In genomic region chr6:39391182-39391581, GRCh38 we compare ENCODE assay signal across 24 cellular contexts.
DNase-seq lines count a peak whose midpoint lies in the region; FAIRE-seq and TF ChIP-seq lines count a peak whose summit lies in the region.
"Had no signal": no experiment of that assay in that cellular context is flagged by ENCODE, and none has a peak within 500 bp of the region (broad histone marks: within the 10 kb centered on the region; RNA-seq: fewer than 3 reads in every experiment).

No MANE protein-coding gene starts in this region.

- no peaks in the 10 kb centered on the region for H3K36me3 Mint-ChIP-seq in activated CD4-positive, alpha-beta T cell treated with anti-CD3 and anti-CD28 coated beads, Interleukin-2, amount 10 ng/mL, durations not matched to agents 24 days and 14 days (ENCODE audit: low read depth)
- H3K36me3 Mint-ChIP-seq: CD14-positive monocyte; CD8-positive, alpha-beta memory T cell had no signal

- H2BK120ac ChIP-seq in H1 (replicated peaks; ENCODE audit: low read depth, low read length) = no peak overlapping the region

- no peaks in the 10 kb centered on the region for H3K9me3 Mint-ChIP-seq in activated CD4-positive, alpha-beta T cell treated with anti-CD3 and anti-CD28 coated beads, Interleukin-2, amount 10 ng/mL, durations not matched to agents 24 days and 14 days
- H3K9me3 Mint-ChIP-seq: CD4-positive, alpha-beta T cell; CD8-positive, alpha-beta memory T cell had no signal

- no peak overlapping the region for H2BK15ac ChIP-seq in H1 (ENCODE audit: low read length)

- no peaks in the 10 kb centered on the region for H3K4me1 ChIP-seq in H1 (replicated peaks in 1 of 4; ENCODE audit: control insufficient read depth in 3 of 4, insufficient read depth in 4 of 4, low read length in 3 of 4)
- H3K4me1 ChIP-seq: A549, BE2C had no signal

- H3K79me1 ChIP-seq in H1 (ENCODE audit: low read depth, low read length) = no peaks in the 10 kb centered on the region

- H3K14ac ChIP-seq in H1 (ENCODE audit: insufficient read length) = no peak overlapping the region

- H3K4me3 ChIP-seq in H1 (ENCODE audit: extremely low read depth in 1 of 4, insufficient read depth in 2 of 4, low read depth in 3 of 4, low read length in 4 of 4) = no peak overlapping the region
- H3K4me3 ChIP-seq: A549; BLaER1 treated with 17β-estradiol and CSF1 and Interleukin-3, amounts not matched to agents 10 nM and 100 nM had no signal

- H3K56ac ChIP-seq in H1 (replicated peaks; ENCODE audit: insufficient read length, low read depth, low read length) = no peak overlapping the region

- H4K20me1 ChIP-seq in H1 (replicated peaks in 1 of 2; ENCODE audit: control insufficient read depth in 1 of 2, insufficient read depth in 2 of 2, low read length in 2 of 2) = no peaks in the 10 kb centered on the region
- H4K20me1 ChIP-seq: BLaER1 treated with 17β-estradiol and CSF1 and Interleukin-3, amounts not matched to agents 10 nM and 100 nM had no signal

- H3K4me3 Mint-ChIP-seq in activated CD4-positive, alpha-beta T cell treated with anti-CD3 and anti-CD28 coated beads, Interleukin-2, amount 10 ng/mL, durations not matched to agents 24 days and 14 days = no peak overlapping the region
- H3K4me3 Mint-ChIP-seq: CD14-positive monocyte; CD4-positive, alpha-beta T cell; CD8-positive, alpha-beta memory T cell had no signal

- H3K27ac Mint-ChIP-seq in activated CD4-positive, alpha-beta T cell treated with anti-CD3 and anti-CD28 coated beads, Interleukin-2, amount 10 ng/mL, durations not matched to agents 24 days and 14 days = no peak overlapping the region
- H3K27ac Mint-ChIP-seq: CD14-positive monocyte; CD4-positive, alpha-beta T cell had no signal

- no peak overlapping the region for H3K27ac ChIP-seq in H1 (ENCODE audit: low read depth, low read length)
- H3K27ac ChIP-seq: A549; BLaER1 treated with 17β-estradiol and CSF1 and Interleukin-3, amounts not matched to agents 10 nM and 100 nM had no signal

- no peak overlapping the region for H3K4ac ChIP-seq in H1 (replicated peaks; ENCODE audit: insufficient read length, low read depth, low read length)

- no peaks in the 10 kb centered on the region for H3K9me3 ChIP-seq in H1 (ENCODE audit: insufficient read depth in 2 of 2, low read depth in 1 of 2, low read length in 1 of 2)
- H3K9me3 ChIP-seq: A549; BE2C; BLaER1 treated with 17β-estradiol and CSF1 and Interleukin-3, amounts not matched to agents 10 nM and 100 nM had no signal

- CTCF ChIA-PET in H1 (lab: Charles Lee; ENCODE audit: partially characterized antibody) = interaction anchor here (0.6 to 1.1 kb wide), 2 partner anchors 21 to 121 kb away, joined by 3 read pairs; no protein-coding TSS in a partner anchor

- H3K23me2 ChIP-seq in H1 (ENCODE audit: low read depth, low read length) = no peaks in the 10 kb centered on the region

- TF ChIP-seq CTCF in H1 (IDR thresholded peaks at IDR 0.05; ENCODE audit: control extremely low read depth in 1 of 3, insufficient read depth in 1 of 3, low read depth in 1 of 3, low read length in 3 of 3) = no peak
- TF ChIP-seq CTCF in GM10266 (IDR thresholded peaks at IDR 0.05; ENCODE audit: control insufficient read depth, insufficient read depth, low read depth, missing control alignments) = no peak

- H2BK5ac ChIP-seq in H1 (ENCODE audit: low read depth, low read length) = no peak overlapping the region

- no peak for TF ChIP-seq POLR2A in H1 (IDR thresholded peaks at IDR 0.05; ENCODE audit: control extremely low read depth in 1 of 2, low read depth in 2 of 2, low read length in 2 of 2)

- FAIRE-seq in H1 (lab: Jason Lieb, UNC) = no peak
- FAIRE-seq: A549, D721Med, GM12892 had no signal

- no peaks in the 10 kb centered on the region for H3K27me3 ChIP-seq in H1 (replicated peaks in 1 of 4; ENCODE audit: control insufficient read depth in 3 of 4, extremely low read depth in 1 of 4, insufficient read depth in 3 of 4, low read length in 3 of 4)
- H3K27me3 ChIP-seq: BE2C; BLaER1 treated with 17β-estradiol and CSF1 and Interleukin-3, amounts not matched to agents 10 nM and 100 nM had no signal

- no peaks in the 10 kb centered on the region for H3K36me3 ChIP-seq in H1 (ENCODE audit: control insufficient read depth in 2 of 4, insufficient read depth in 4 of 4, low read length in 3 of 4)
- H3K36me3 ChIP-seq: BE2C; BLaER1 treated with 17β-estradiol and CSF1 and Interleukin-3, amounts not matched to agents 10 nM and 100 nM had no signal

- intact Hi-C loops in activated CD4-positive, alpha-beta T cell treated with anti-CD3 and anti-CD28 coated beads, Interleukin-2, amount 10 ng/mL, durations not matched to agents 24 days and 14 days (cut with micrococcal nuclease) = no loop called here

- no peak overlapping the region for H3K23ac ChIP-seq in H1 (ENCODE audit: insufficient read length)

- no peak overlapping the region for H2BK12ac ChIP-seq in H1 (ENCODE audit: low read depth, low read length)

- H2BK20ac ChIP-seq in H1 (ENCODE audit: low read length) = no peak overlapping the region

- H3K79me2 ChIP-seq in H1 (ENCODE audit: control insufficient read depth in 1 of 2, insufficient read depth in 2 of 2, low read length in 2 of 2) = no peaks in the 10 kb centered on the region

- DNase-seq in ELF-1 (ENCODE audit: low read depth, low spot score) (peak; percentile 32), NCI-H1694 treated with DMSO at 0.1 percent for 48 hours (lab: John Stamatoyannopoulos, UW) (peak; percentile 16), H1 (ENCODE audit: low read depth in 1 of 2, low spot score in 2 of 2) (no peak), GM10266 (ENCODE audit: extremely low spot score) (no peak), activated gamma-delta T cell (lab: John Stamatoyannopoulos, UW) (no peak)
- no peak for DNase-seq in activated CD4-positive, alpha-beta T cell treated with anti-CD3 and anti-CD28 coated beads, Interleukin-2, amount 10 ng/mL, durations not matched to agents 24 days and 14 days
- DNase-seq: 8988T; ACHN; AML-193; BE2C; CD4-positive, alpha-beta T cell; CD8-positive, alpha-beta memory T cell; DMS 273 treated with DMSO at 0.1 percent for 48 hours; DMS79; EL; GF-D8; GOT3; H7; HCEC 1CT had no signal

- no peak overlapping the region for H3K18ac ChIP-seq in H1 (ENCODE audit: extremely low read depth, low read length)

- H4K8ac ChIP-seq in H1 (ENCODE audit: extremely low read depth, insufficient read depth, low read length) = no peak overlapping the region

- H4K91ac ChIP-seq in H1 (replicated peaks; ENCODE audit: insufficient read length, low read length) = no peak overlapping the region

- 0 out of 2 replicates have a peak overlapping the region, but pooled peaks have one; percentile 46 for H2AFZ ChIP-seq in H1 (ENCODE audit: low read length)

- 91% methylated on average over 8 of the region's 8 CpGs; no CpG with 5 or more reads in 1 of the 2 experiments for WGBS in H1 (ENCODE audit: extremely low coverage in 1 of 2, insufficient coverage in 1 of 2, insufficient read length in 1 of 2, insufficient replicate concordance in 2 of 2, low coverage in 1 of 2, low lambda C conversion rate in 2 of 2, missing lambda C conversion rate in 1 of 2), 2 experiments

- H3K27me3 Mint-ChIP-seq in activated CD4-positive, alpha-beta T cell treated with anti-CD3 and anti-CD28 coated beads, Interleukin-2, amount 10 ng/mL, durations not matched to agents 24 days and 14 days = peaks cover 2% of the 10 kb centered on the region

- H3K4me2 ChIP-seq in H1 (ENCODE audit: insufficient read depth in 1 of 2, low read depth in 2 of 2, low read length in 2 of 2) = no peak overlapping the region
- H3K4me2 ChIP-seq: A549; BLaER1 treated with 17β-estradiol and CSF1 and Interleukin-3, amounts not matched to agents 10 nM and 100 nM had no signal

- POLR2A ChIA-PET in H1 (lab: Charles Lee; ENCODE audit: partially characterized antibody) = no interaction called here

- no peak overlapping the region for H4K5ac ChIP-seq in H1 (ENCODE audit: insufficient read length, low read depth, low read length)

- TF ChIP-seq RAD21 in H1 (IDR thresholded peaks at IDR 0.05 in 1 of 2, conservative IDR thresholded peaks at IDR 0.05 in 1 of 2; ENCODE audit: low read depth in 2 of 2, low read length in 2 of 2) = no peak

- H2AK5ac ChIP-seq in H1 (ENCODE audit: low read depth, low read length) = no peak overlapping the region

- H3K4me1 Mint-ChIP-seq in activated CD4-positive, alpha-beta T cell treated with anti-CD3 and anti-CD28 coated beads, Interleukin-2, amount 10 ng/mL, durations not matched to agents 24 days and 14 days = no peaks in the 10 kb centered on the region
- H3K4me1 Mint-ChIP-seq: CD14-positive monocyte; CD8-positive, alpha-beta memory T cell had no signal

- no peak overlapping the region for H3K9ac ChIP-seq in H1 (replicated peaks in 1 of 4; ENCODE audit: extremely low read depth in 1 of 4, low read depth in 3 of 4, low read length in 3 of 4)
- H3K9ac ChIP-seq: BLaER1 treated with 17β-estradiol and CSF1 and Interleukin-3, amounts not matched to agents 10 nM and 100 nM had no signal

- no peak for TF ChIP-seq EP300 in H1 (IDR thresholded peaks at IDR 0.05; ENCODE audit: borderline replicate concordance in 1 of 2, low read depth in 2 of 2, low read length in 2 of 2)

TF ChIP-seq in H1, 55 proteins besides CTCF, POLR2A, EP300 and RAD21 (continues in another document):
- TF ChIP-seq RBBP5 (IDR thresholded peaks at IDR 0.05; ENCODE audit: borderline replicate concordance, low read depth, low read length) = no peak
- no peak for TF ChIP-seq SIX5 (IDR thresholded peaks at IDR 0.05; ENCODE audit: low read depth, low read length)
- no peak for TF ChIP-seq MAFK (IDR thresholded peaks at IDR 0.05; ENCODE audit: low read depth, low read length)
- no peak for TF ChIP-seq RXRA (IDR thresholded peaks at IDR 0.05; ENCODE audit: insufficient read depth, low read depth, low read length)
- no peak for TF ChIP-seq TEAD4 (IDR thresholded peaks at IDR 0.05; ENCODE audit: low read depth, low read length)
- TF ChIP-seq NRF1 (IDR thresholded peaks at IDR 0.05; ENCODE audit: low read depth, low read length) = no peak
- TF ChIP-seq SP1 (IDR thresholded peaks at IDR 0.05; ENCODE audit: low read depth, low read length) = no peak
- no peak for TF ChIP-seq ATF2 (IDR thresholded peaks at IDR 0.05; ENCODE audit: low read length)
- no peak for TF ChIP-seq POU5F1 (IDR thresholded peaks at IDR 0.05; ENCODE audit: low read depth, low read length)
- no peak for TF ChIP-seq SUZ12 (IDR thresholded peaks at IDR 0.05; ENCODE audit: low read length)

Comparison
In these comparisons a context has a peak if more than half of its experiments do, and no peak if none do; other contexts are left out.
1. DNase-seq: peak in ELF-1 (single experiment) and NCI-H1694 treated with DMSO at 0.1 percent for 48 hours (single experiment); none in H1 (0 of 2), GM10266 (single experiment), activated CD4-positive, alpha-beta T cell treated with anti-CD3 and anti-CD28 coated beads, Interleukin-2, amount 10 ng/mL, durations not matched to agents 24 days and 14 days (single experiment) and activated gamma-delta T cell (single experiment).